8 cellular contexts compared by ENCODE assay signal in the genomic region with DNA sequence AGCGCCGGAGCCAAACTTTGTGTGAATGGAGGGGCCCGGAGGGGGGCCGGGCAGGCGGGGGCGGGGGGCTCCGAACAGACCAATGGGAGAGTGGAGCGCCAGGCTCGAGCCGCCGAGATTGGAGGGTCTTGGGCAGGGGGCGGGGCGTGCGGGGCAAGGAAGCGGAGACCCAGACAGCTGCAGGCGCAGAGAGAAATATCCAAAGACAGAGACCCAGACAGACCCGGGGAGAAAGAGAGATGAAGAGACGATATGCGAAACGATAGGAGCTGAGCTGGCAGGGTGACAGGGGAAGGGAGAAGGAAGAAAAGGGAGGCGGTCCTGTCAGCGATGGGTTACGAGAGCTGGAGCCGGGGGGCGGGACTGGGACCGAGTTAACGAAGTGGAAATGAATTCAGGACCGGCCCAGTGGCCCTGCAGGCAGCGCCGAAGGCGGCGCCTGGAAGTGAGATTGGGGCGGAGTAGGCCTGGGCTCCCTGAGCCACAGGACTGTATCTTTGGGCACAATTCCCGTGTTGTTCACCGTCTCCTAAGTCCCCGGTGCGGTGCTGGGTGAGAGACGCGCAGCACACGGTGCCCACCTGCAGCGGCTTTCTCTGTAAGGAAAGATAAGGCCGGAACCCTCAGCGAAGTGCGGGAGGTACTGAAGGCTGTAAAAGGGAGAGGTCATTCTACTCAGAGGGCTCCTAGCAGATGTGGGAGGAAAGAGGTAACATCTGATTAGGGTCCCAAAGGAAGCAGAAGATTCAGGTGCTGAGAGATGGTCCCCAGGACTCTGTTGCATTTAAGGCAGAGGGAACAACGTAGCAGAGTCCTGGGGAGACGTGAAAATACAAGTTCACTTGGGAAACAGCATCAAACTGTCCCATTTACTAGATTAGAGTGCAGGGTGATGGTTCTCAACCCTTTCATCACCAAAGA. TPM values are rescaled to one million over a fixed set of nuclear protein-coding genes. Genes with fewer than 3 reads are reported as not detected.
A peak's percentile ranks its signal among the peaks of the same experiment; 100 is the strongest.
DNase-seq lines count a peak whose midpoint lies in the region; ATAC-seq and TF ChIP-seq lines count a peak whose summit lies in the region.

No MANE protein-coding gene starts in this region.

- no peaks in the 10 kb centered on the region for H3K36me3 Mint-ChIP-seq in activated T-helper 17 cell treated with anti-CD3 and anti-CD28 coated beads, Interleukin-2, amount 50 U/mL, for 72 hours (ENCODE audit: low read depth)
- H3K36me3 Mint-ChIP-seq in naive thymus-derived CD4-positive, alpha-beta T cell = no peaks in the 10 kb centered on the region
- no peaks in the 10 kb centered on the region for H3K36me3 Mint-ChIP-seq in stimulated activated effector memory CD8-positive, alpha-beta T cell treated with anti-CD3 and anti-CD28 coated beads, Interleukin-12 subunit alpha, Interleukin-12 subunit beta, amount 100 ng/mL, for 72 hours

- peaks cover 7% of the 10 kb centered on the region; the same call in 1 of the 2 replicates for H3K27me3 ChIP-seq in BLaER1
- peaks cover 49% of the 10 kb centered on the region for H3K27me3 ChIP-seq in H7 (ENCODE audit: control insufficient read depth, insufficient read depth, low read length)
- H3K27me3 ChIP-seq in OCI-LY3 (ENCODE audit: low read depth, low read length) = peaks cover 43% of the 10 kb centered on the region
- H3K27me3 ChIP-seq in naive thymus-derived CD4-positive, alpha-beta T cell (ENCODE audit: control insufficient read depth in 2 of 2, insufficient read depth in 2 of 2, low read length in 2 of 2) = peaks cover 0 to 6% of the 10 kb centered on the region in 2 donors

- ATAC-seq in activated T-helper 17 cell treated with anti-CD3 and anti-CD28 coated beads, Interleukin-2, amount 50 U/mL, for 72 hours (replicated peaks) = peak; percentile 73
- ATAC-seq in naive thymus-derived CD4-positive, alpha-beta T cell = peak; percentile 96
- ATAC-seq in stimulated activated effector memory CD8-positive, alpha-beta T cell treated with anti-CD3 and anti-CD28 coated beads, Interleukin-12 subunit alpha, Interleukin-12 subunit beta, amount 100 ng/mL, for 72 hours = peak; percentile 80
- ATAC-seq in HG02981 (IDR thresholded peaks at IDR 0.05; ENCODE audit: unreplicated experiment) = no peak

- H3K9ac ChIP-seq in BLaER1 = no peak overlapping the region; the same call in 1 of the 2 replicates
- peak overlapping the region; percentile 24; the same call in 1 of the 2 replicates for H3K9ac ChIP-seq in OCI-LY3 (ENCODE audit: low read length)

- no peaks in the 10 kb centered on the region for H4K20me1 ChIP-seq in BLaER1
- H4K20me1 ChIP-seq in OCI-LY3 (ENCODE audit: insufficient read depth, low read length) = no peaks in the 10 kb centered on the region

- DNase-seq in H7 = peak; percentile 99
- peak; percentile 44 for DNase-seq in fibroblast of pulmonary artery (ENCODE audit: low read depth)
- peak; percentile 47 to 81 (median 69) for DNase-seq in naive thymus-derived CD4-positive, alpha-beta T cell
- DNase-seq in stimulated activated effector memory CD8-positive, alpha-beta T cell treated with anti-CD3 and anti-CD28 coated beads, Interleukin-12 subunit alpha, Interleukin-12 subunit beta, amount 100 ng/mL, for 72 hours (ENCODE audit: low spot score in 2 of 2) = peak; percentile 21 to 71

- H3K9me3 Mint-ChIP-seq in activated T-helper 17 cell treated with anti-CD3 and anti-CD28 coated beads, Interleukin-2, amount 50 U/mL, for 72 hours = no peaks in the 10 kb centered on the region
- no peaks in the 10 kb centered on the region for H3K9me3 Mint-ChIP-seq in naive thymus-derived CD4-positive, alpha-beta T cell
- no peaks in the 10 kb centered on the region for H3K9me3 Mint-ChIP-seq in stimulated activated effector memory CD8-positive, alpha-beta T cell treated with anti-CD3 and anti-CD28 coated beads, Interleukin-12 subunit alpha, Interleukin-12 subunit beta, amount 100 ng/mL, for 72 hours

- H2AFZ ChIP-seq in OCI-LY3 (ENCODE audit: low read depth, low read length) = peak overlapping the region; percentile 79

- TF ChIP-seq CTCF in OCI-LY3 (IDR thresholded peaks at IDR 0.05; ENCODE audit: low read depth, low read length) = no peak
- TF ChIP-seq CTCF in fibroblast of pulmonary artery (IDR thresholded peaks at IDR 0.05; ENCODE audit: low read length, missing control alignments) = no peak

- H3K36me3 ChIP-seq in BLaER1 (no peaks in the 10 kb centered on the region), H7 (replicated peaks; ENCODE audit: control insufficient read depth, insufficient read depth, low read length) (no peaks in the 10 kb centered on the region), OCI-LY3 (replicated peaks; ENCODE audit: low read depth, low read length) (no peaks in the 10 kb centered on the region)
- H3K36me3 ChIP-seq in naive thymus-derived CD4-positive, alpha-beta T cell (ENCODE audit: control insufficient read depth in 2 of 3, insufficient read depth in 3 of 3, low read length in 3 of 3) = no peaks in the 10 kb centered on the region

- peaks cover 41% of the 10 kb centered on the region for H3K27me3 Mint-ChIP-seq in activated T-helper 17 cell treated with anti-CD3 and anti-CD28 coated beads, Interleukin-2, amount 50 U/mL, for 72 hours
- peaks cover 18 to 60% (median 37%) of the 10 kb centered on the region in 5 donors for H3K27me3 Mint-ChIP-seq in naive thymus-derived CD4-positive, alpha-beta T cell

- H3K4me2 ChIP-seq in BLaER1 (peak overlapping the region; percentile 76), OCI-LY3 (ENCODE audit: low read length) (peak overlapping the region; percentile 92)

- H3K9me3 ChIP-seq in BLaER1 (no peaks in the 10 kb centered on the region), OCI-LY3 (ENCODE audit: insufficient read depth, low read length) (no peaks in the 10 kb centered on the region)
- no peaks in the 10 kb centered on the region for H3K9me3 ChIP-seq in naive thymus-derived CD4-positive, alpha-beta T cell (ENCODE audit: control insufficient read depth in 2 of 3, low read length in 3 of 3)

- H3K4me1 ChIP-seq in BLaER1 (peaks cover 10% of the 10 kb centered on the region), OCI-LY3 (ENCODE audit: low read length) (peaks cover 8% of the 10 kb centered on the region)
- peaks cover 3 to 8% of the 10 kb centered on the region in 2 donors for H3K4me1 ChIP-seq in naive thymus-derived CD4-positive, alpha-beta T cell (ENCODE audit: control insufficient read depth in 2 of 2, insufficient read depth in 2 of 2, low read length in 2 of 2)

- H3K4me3 ChIP-seq in BLaER1 (peak overlapping the region; percentile 67), H7 (ENCODE audit: insufficient read depth, low read depth, low read length) (peak overlapping the region; percentile 57), OCI-LY3 (ENCODE audit: low read length) (peak overlapping the region; percentile 84), fibroblast of pulmonary artery (replicated peaks; ENCODE audit: low read depth, low read length) (peak overlapping the region; percentile 63)
- H3K4me3 ChIP-seq in naive thymus-derived CD4-positive, alpha-beta T cell (ENCODE audit: low read length) = peak overlapping the region; percentile 85

- CTCF ChIA-PET in naive thymus-derived CD4-positive, alpha-beta T cell (lab: Charles Lee) = interaction anchor here (0.7 to 1.9 kb wide), 4 partner anchors 15 to 25 kb away, joined by 3 to 7 read pairs (median 4); no protein-coding TSS in a partner anchor

- peak overlapping the region; percentile 60 for H3K27ac Mint-ChIP-seq in activated T-helper 17 cell treated with anti-CD3 and anti-CD28 coated beads, Interleukin-2, amount 50 U/mL, for 72 hours
- peak overlapping the region in 7 of 9 donors; percentile 18 to 78 (median 62) for H3K27ac Mint-ChIP-seq in naive thymus-derived CD4-positive, alpha-beta T cell
- H3K27ac Mint-ChIP-seq in stimulated activated effector memory CD8-positive, alpha-beta T cell treated with anti-CD3 and anti-CD28 coated beads, Interleukin-12 subunit alpha, Interleukin-12 subunit beta, amount 100 ng/mL, for 72 hours = no peak overlapping the region

- H3K79me2 ChIP-seq in OCI-LY3 (ENCODE audit: low read length) = no peaks in the 10 kb centered on the region

- H3K4me3 Mint-ChIP-seq in activated T-helper 17 cell treated with anti-CD3 and anti-CD28 coated beads, Interleukin-2, amount 50 U/mL, for 72 hours = peak overlapping the region; percentile 86
- H3K4me3 Mint-ChIP-seq in naive thymus-derived CD4-positive, alpha-beta T cell = peak overlapping the region; percentile 88 to 100 (median 92)
- peak overlapping the region; percentile 74 for H3K4me3 Mint-ChIP-seq in stimulated activated effector memory CD8-positive, alpha-beta T cell treated with anti-CD3 and anti-CD28 coated beads, Interleukin-12 subunit alpha, Interleukin-12 subunit beta, amount 100 ng/mL, for 72 hours

- no peak overlapping the region for H3K27ac ChIP-seq in BLaER1
- no peak overlapping the region for H3K27ac ChIP-seq in OCI-LY3 (ENCODE audit: low read length)
- H3K27ac ChIP-seq in naive thymus-derived CD4-positive, alpha-beta T cell (ENCODE audit: low read depth, low read length) = peak overlapping the region; percentile 51

- POLR2A ChIA-PET in naive thymus-derived CD4-positive, alpha-beta T cell (lab: Charles Lee) = interaction anchor here (0.8 to 1.8 kb wide), 4 partner anchors 15 to 146 kb away, joined by 3 to 5 read pairs (median 4); partner anchors contain the start of gene IGSF8

- intact Hi-C loops in naive thymus-derived CD4-positive, alpha-beta T cell (cut with micrococcal nuclease) = loop anchor here in 1 of 2 donors (1.0 kb wide), 3 partner anchors 14 to 39 kb away; partner anchors contain the start of genes IGSF8 and PIGM

- peaks cover 11% of the 10 kb centered on the region for H3K4me1 Mint-ChIP-seq in activated T-helper 17 cell treated with anti-CD3 and anti-CD28 coated beads, Interleukin-2, amount 50 U/mL, for 72 hours
- H3K4me1 Mint-ChIP-seq in naive thymus-derived CD4-positive, alpha-beta T cell = peaks cover 9 to 26% (median 16%) of the 10 kb centered on the region in 7 donors
- peaks cover 25% of the 10 kb centered on the region for H3K4me1 Mint-ChIP-seq in stimulated activated effector memory CD8-positive, alpha-beta T cell treated with anti-CD3 and anti-CD28 coated beads, Interleukin-12 subunit alpha, Interleukin-12 subunit beta, amount 100 ng/mL, for 72 hours

RNA-seq across cellular contexts. Expression of gene KCNJ10, which starts 0.5 kb away (rescaled TPM):
- total RNA-seq in H7 (2014; rRNA removed; shearing (Covaris generic)) = 0.07 TPM in 1 of 2 replicates, not detected in the other
- not detected for total RNA-seq in activated T-helper 17 cell treated with anti-CD3 and anti-CD28 coated beads, Interleukin-2, amount 50 U/mL, for 72 hours
- under 1 TPM in 1 of 5 experiments, not detected in 4; 0.32 TPM for total RNA-seq in naive thymus-derived CD4-positive, alpha-beta T cell
- polyA plus RNA-seq in naive thymus-derived CD4-positive, alpha-beta T cell = under 1 TPM in 1 of 2 donors, not detected in 1; 0.29 TPM

RNA-seq across cellular contexts. Expression of gene KCNJ9, which starts 10.8 kb away (rescaled TPM):
- 0.07 TPM in 1 of 2 replicates, not detected in the other for total RNA-seq in H7 (2014; rRNA removed; shearing (Covaris generic))
- under 1 TPM in 1 of 2 donors, not detected in 1; 0.13 TPM for total RNA-seq in activated T-helper 17 cell treated with anti-CD3 and anti-CD28 coated beads, Interleukin-2, amount 50 U/mL, for 72 hours
- total RNA-seq in naive thymus-derived CD4-positive, alpha-beta T cell = not detected
- under 1 TPM; 0.06 to 0.08 TPM for polyA plus RNA-seq in naive thymus-derived CD4-positive, alpha-beta T cell

RNA-seq across cellular contexts. Expression of gene IGSF8, which starts 27.9 kb away (rescaled TPM):
- total RNA-seq in H7 (2014; rRNA removed; shearing (Covaris generic)) = 89.5 and 92.6 TPM in 2 replicates
- 10 to 100 TPM; 23.8 to 30.8 TPM for total RNA-seq in activated T-helper 17 cell treated with anti-CD3 and anti-CD28 coated beads, Interleukin-2, amount 50 U/mL, for 72 hours
- total RNA-seq in naive thymus-derived CD4-positive, alpha-beta T cell = 10 to 100 TPM; 31.9 to 68.7 (median 44.8) TPM
- polyA plus RNA-seq in naive thymus-derived CD4-positive, alpha-beta T cell = 10 to 100 TPM; 38.6 to 60.9 TPM

RNA-seq across cellular contexts. Expression of gene PIGM, which starts 38.7 kb away (rescaled TPM):
- total RNA-seq in H7 (2014; rRNA removed; shearing (Covaris generic)) = 2.6 and 3.0 TPM in 2 replicates
- total RNA-seq in activated T-helper 17 cell treated with anti-CD3 and anti-CD28 coated beads, Interleukin-2, amount 50 U/mL, for 72 hours = 1 to 10 TPM; 3.5 to 4.2 TPM
- total RNA-seq in naive thymus-derived CD4-positive, alpha-beta T cell = 10 to 100 TPM in 2 of 5 experiments, 1 to 10 TPM in 3; 4.0 to 11.4 (median 7.0) TPM
- polyA plus RNA-seq in naive thymus-derived CD4-positive, alpha-beta T cell = 1 to 10 TPM; 4.1 to 5.0 TPM

RNA-seq across cellular contexts. Expression of gene ATP1A2, which starts 45.1 kb away (rescaled TPM):
- 14.5 and 25.0 TPM in 2 replicates for total RNA-seq in H7 (2014; rRNA removed; shearing (Covaris generic))
- total RNA-seq in activated T-helper 17 cell treated with anti-CD3 and anti-CD28 coated beads, Interleukin-2, amount 50 U/mL, for 72 hours = not detected
- total RNA-seq in naive thymus-derived CD4-positive, alpha-beta T cell = not detected
- polyA plus RNA-seq in naive thymus-derived CD4-positive, alpha-beta T cell = not detected

Comparison
In these comparisons a context has a peak if more than half of its experiments do, and no peak if none do; other contexts are left out.
1. DNase-seq: peak in every context shown above with its lines; median percentile 99 in H7; 69 in naive thymus-derived CD4-positive, alpha-beta T cell; 46 in stimulated activated effector memory CD8-positive, alpha-beta T cell treated with anti-CD3 and anti-CD28 coated beads, Interleukin-12 subunit alpha, Interleukin-12 subunit beta, amount 100 ng/mL, for 72 hours; 44 in fibroblast of pulmonary artery.